9 cellular contexts compared by ENCODE assay signal in the genomic region with DNA sequence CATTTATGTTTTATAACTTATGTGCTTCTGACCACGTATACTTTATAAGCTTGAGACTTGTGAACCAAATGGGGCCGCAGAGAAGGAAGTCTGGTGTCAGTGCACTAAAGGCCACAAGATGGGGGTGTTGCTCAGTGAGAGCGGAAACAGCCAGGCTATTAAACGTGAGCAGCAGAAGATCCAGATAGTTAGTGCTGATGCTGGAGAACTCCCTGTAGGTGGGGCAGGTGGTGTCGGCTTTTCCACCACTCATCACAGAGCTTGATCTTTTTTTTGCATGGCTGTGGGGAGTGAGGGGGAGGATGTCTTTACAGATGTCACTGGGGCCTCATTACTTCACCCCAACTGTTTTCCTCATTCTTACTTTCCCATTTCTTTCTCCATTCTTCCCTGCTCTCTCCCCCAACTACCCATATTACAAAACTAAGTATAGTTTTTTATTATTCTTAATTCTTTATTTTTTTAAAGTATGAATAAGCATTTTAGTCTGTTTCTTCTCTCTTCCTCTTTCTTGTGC. TPM values are rescaled to one million over a fixed set of nuclear protein-coding genes. Genes with fewer than 3 reads are reported as not detected.
A peak's percentile ranks its signal among the peaks of the same experiment; 100 is the strongest.
DNase-seq lines count a peak whose midpoint lies in the region; ATAC-seq, FAIRE-seq and TF ChIP-seq lines count a peak whose summit lies in the region.
"Had no signal": no experiment of that assay in that cellular context is flagged by ENCODE, and none has a peak within 500 bp of the region (broad histone marks: within the 10 kb centered on the region; RNA-seq: fewer than 3 reads in every experiment).

No MANE protein-coding gene starts in this region.

- POLR2A ChIA-PET in activated CD4-positive, alpha-beta memory T cell treated with anti-CD3 and anti-CD28 coated beads, Interleukin-2, amount 10 ng/mL, durations not matched to agents 7 days and 5 days (lab: Charles Lee): no interaction called here

- no peak overlapping the region for H2AFZ ChIP-seq in neural cell (ENCODE audit: low read depth, low read length)

- TF ChIP-seq CTCF in AG10803 (conservative IDR thresholded peaks at IDR 0.05; ENCODE audit: low read length) (peak; percentile 85), neural cell (IDR thresholded peaks at IDR 0.05; ENCODE audit: poor library complexity, severe bottlenecking) (peak; percentile 89)

- no peaks in the 10 kb centered on the region for H3K79me2 ChIP-seq in neural cell (replicated peaks; ENCODE audit: insufficient read depth, low read length)

- H3K9me3 Mint-ChIP-seq in activated CD4-positive, alpha-beta memory T cell treated with anti-CD3 and anti-CD28 coated beads, Interleukin-2, amount 10 ng/mL, durations not matched to agents 7 days and 5 days: no peaks in the 10 kb centered on the region

- H3K4me3 ChIP-seq in AG10803 (ENCODE audit: low read length): no peak overlapping the region
- H3K4me3 ChIP-seq in neural cell (ENCODE audit: low read length): no peak overlapping the region
- H3K4me3 ChIP-seq: skin epidermis had no signal

- H3K4me3 Mint-ChIP-seq in activated CD4-positive, alpha-beta memory T cell treated with anti-CD3 and anti-CD28 coated beads, Interleukin-2, amount 10 ng/mL, durations not matched to agents 7 days and 5 days: no peak overlapping the region

- H3K9ac ChIP-seq in neural cell (ENCODE audit: low read length): no peak overlapping the region

- H3K27me3 ChIP-seq in neural cell (ENCODE audit: insufficient read depth, low read depth, low read length): no peaks in the 10 kb centered on the region

- no peak overlapping the region for H3K4me2 ChIP-seq in neural cell (ENCODE audit: low read length)

- no peaks in the 10 kb centered on the region for H3K9me2 ChIP-seq in neural cell (ENCODE audit: insufficient read depth, low read length)

- H3K27ac ChIP-seq in neural cell (ENCODE audit: low read length): no peak overlapping the region
- H3K27ac ChIP-seq: skin epidermis had no signal

- H3K27ac Mint-ChIP-seq in activated CD4-positive, alpha-beta memory T cell treated with anti-CD3 and anti-CD28 coated beads, Interleukin-2, amount 10 ng/mL, durations not matched to agents 7 days and 5 days: no peak overlapping the region

- H3F3A ChIP-seq in neural cell (ENCODE audit: insufficient read depth, low read length, poor library complexity, severe bottlenecking): no peaks in the 10 kb centered on the region

- peak; percentile 91 for TF ChIP-seq RAD21 in neural cell (conservative IDR thresholded peaks at IDR 0.05)

- no peaks in the 10 kb centered on the region for H3K27me3 Mint-ChIP-seq in activated CD4-positive, alpha-beta memory T cell treated with anti-CD3 and anti-CD28 coated beads, Interleukin-2, amount 10 ng/mL, durations not matched to agents 7 days and 5 days

- no peak for TF ChIP-seq EP300 in neural cell (conservative IDR thresholded peaks at IDR 0.05; ENCODE audit: poor library complexity, severe bottlenecking)

- CTCF ChIA-PET in activated CD4-positive, alpha-beta memory T cell treated with anti-CD3 and anti-CD28 coated beads, Interleukin-2, amount 10 ng/mL, durations not matched to agents 7 days and 5 days (lab: Charles Lee): interaction anchor here (0.6 to 2.8 kb wide), 18 partner anchors 10 to 517 kb away, joined by 3 to 15 read pairs (median 4); no protein-coding TSS in a partner anchor

- peaks cover 10% of the 10 kb centered on the region for H3K4me1 Mint-ChIP-seq in activated CD4-positive, alpha-beta memory T cell treated with anti-CD3 and anti-CD28 coated beads, Interleukin-2, amount 10 ng/mL, durations not matched to agents 7 days and 5 days

- H3K9me3 ChIP-seq in neural cell (ENCODE audit: low read length): no peaks in the 10 kb centered on the region

- DNase-seq in AG10803 (ENCODE audit: low read depth): peak; percentile 55
- DNase-seq in NCI-H524 (lab: John Stamatoyannopoulos, UW): peak; percentile 13 to 69
- DNase-seq in activated CD4-positive, alpha-beta memory T cell treated with anti-CD3 and anti-CD28 coated beads, Interleukin-2, amount 10 ng/mL, durations not matched to agents 7 days and 5 days: peak; percentile 59
- peak; percentile 69 for DNase-seq in urothelium cell line (ENCODE audit: low spot score)

- no peak for FAIRE-seq in urothelium cell line (lab: Jason Lieb, UNC)

- ATAC-seq in GM18511 (IDR thresholded peaks at IDR 0.05; ENCODE audit: unreplicated experiment) (peak; percentile 78), HG03342 (IDR thresholded peaks at IDR 0.05; ENCODE audit: unreplicated experiment) (peak; percentile 93), esophagus mucosa (peak; percentile 87)

- H3K36me3 Mint-ChIP-seq in activated CD4-positive, alpha-beta memory T cell treated with anti-CD3 and anti-CD28 coated beads, Interleukin-2, amount 10 ng/mL, durations not matched to agents 7 days and 5 days (ENCODE audit: low read depth): peaks cover 4% of the 10 kb centered on the region

- H4K20me1 ChIP-seq in neural cell (ENCODE audit: insufficient read depth): no peaks in the 10 kb centered on the region

- peaks cover 5% of the 10 kb centered on the region for H3K36me3 ChIP-seq in neural cell (ENCODE audit: insufficient read depth, low read length)

TF ChIP-seq in neural cell, 6 proteins besides CTCF, POLR2A, EP300 and RAD21:
- TF ChIP-seq SMC3 (conservative IDR thresholded peaks at IDR 0.05; ENCODE audit: poor library complexity) (peak; percentile 92), EZH2 (IDR thresholded peaks at IDR 0.05; ENCODE audit: borderline replicate concordance, insufficient read depth, low read length, poor library complexity, severe bottlenecking) (no peak)
TF ChIP-seq in neural cell: peak in this region for 1.

RNA-seq across cellular contexts. Expression of a gene that starts 34.7 kb away (rescaled TPM):
- total RNA-seq in activated CD4-positive, alpha-beta memory T cell treated with anti-CD3 and anti-CD28 coated beads, Interleukin-2, amount 10 ng/mL, durations not matched to agents 7 days and 5 days: 10 to 100 TPM; 21.2 to 21.7 TPM
- 21.1 TPM for total RNA-seq in esophagus mucosa
- 20.3 and 21.7 TPM in 2 replicates for polyA plus RNA-seq in neural cell
- polyA minus RNA-seq in neural cell: 25.6 and 31.5 TPM in 2 replicates

RNA-seq across cellular contexts. Expression of a gene that starts 34.9 kb away (rescaled TPM):
- 10 to 100 TPM; 16.6 to 18.5 TPM for total RNA-seq in activated CD4-positive, alpha-beta memory T cell treated with anti-CD3 and anti-CD28 coated beads, Interleukin-2, amount 10 ng/mL, durations not matched to agents 7 days and 5 days
- 7.7 TPM for total RNA-seq in esophagus mucosa
- polyA plus RNA-seq in neural cell: 11.0 and 12.9 TPM in 2 replicates
- 11.2 and 12.6 TPM in 2 replicates for polyA minus RNA-seq in neural cell
